Comparison of ENCODE assay signal across 15 cellular contexts in the genomic region with DNA sequence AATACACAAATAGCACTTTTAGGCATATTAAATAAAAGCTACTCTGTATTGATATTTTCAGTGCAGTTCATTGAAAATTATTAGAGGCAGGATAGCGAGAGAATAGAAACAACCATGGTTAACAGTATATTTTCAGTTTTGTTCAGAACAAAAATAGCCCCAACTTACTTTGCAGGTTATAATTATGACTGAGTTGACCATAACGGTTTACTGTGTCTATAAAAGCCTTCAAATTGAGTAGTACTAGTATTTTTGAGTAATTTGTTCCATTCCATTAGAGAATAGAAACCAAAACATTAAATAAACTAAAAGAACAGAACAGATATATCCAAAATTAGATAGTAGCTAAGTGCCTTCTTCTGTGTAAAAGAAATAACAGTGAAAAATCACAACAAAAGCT.
DNase-seq lines count a peak whose midpoint lies in the region; ATAC-seq and TF ChIP-seq lines count a peak whose summit lies in the region.
"Had no signal": no experiment of that assay in that cellular context is flagged by ENCODE, and none has a peak within 500 bp of the region (broad histone marks: within the 10 kb centered on the region; RNA-seq: fewer than 3 reads in every experiment).

No MANE protein-coding gene starts in this region.

- no peaks in the 10 kb centered on the region for H3K27me3 Mint-ChIP-seq in osteocyte (ENCODE audit: unreplicated experiment)
- H3K27me3 Mint-ChIP-seq: T-cell had no signal

- H3K4me3 Mint-ChIP-seq in osteocyte (ENCODE audit: unreplicated experiment) = no peak overlapping the region
- H3K4me3 Mint-ChIP-seq: T-cell had no signal

- H3K27ac ChIP-seq in sigmoid colon = no peak overlapping the region
- H3K27ac ChIP-seq: A549, left ventricle myocardium inferior had no signal

- no peak overlapping the region for H3K4me3 ChIP-seq in sigmoid colon
- H3K4me3 ChIP-seq: A549, left ventricle myocardium inferior had no signal

- no peak for TF ChIP-seq CTCF in GM10266 (IDR thresholded peaks at IDR 0.05; ENCODE audit: control insufficient read depth, insufficient read depth, low read depth, missing control alignments)
- TF ChIP-seq CTCF in osteocyte (IDR thresholded peaks at IDR 0.05) = no peak
- no peak for TF ChIP-seq CTCF in sigmoid colon (IDR thresholded peaks at IDR 0.05)

- TF ChIP-seq POLR2A in sigmoid colon (IDR thresholded peaks at IDR 0.05) = no peak

- no peaks in the 10 kb centered on the region for H3K36me3 Mint-ChIP-seq in osteocyte (ENCODE audit: unreplicated experiment)
- H3K36me3 Mint-ChIP-seq: T-cell had no signal

- no peaks in the 10 kb centered on the region for H3K4me1 ChIP-seq in sigmoid colon
- H3K4me1 ChIP-seq: A549, left ventricle myocardium inferior had no signal

- 53 to 72% methylated on average over 2 of the region's 2 CpGs for WGBS in sigmoid colon, 2 donors

- no peak for TF ChIP-seq EP300 in sigmoid colon (IDR thresholded peaks at IDR 0.05)

- H3K36me3 ChIP-seq in sigmoid colon = no peaks in the 10 kb centered on the region
- H3K36me3 ChIP-seq: left ventricle myocardium inferior had no signal

- no peak overlapping the region for H3K27ac Mint-ChIP-seq in osteocyte (ENCODE audit: unreplicated experiment)
- H3K27ac Mint-ChIP-seq: T-cell had no signal

- H3K27me3 ChIP-seq in sigmoid colon = no peaks in the 10 kb centered on the region

- no peaks in the 10 kb centered on the region for H3K9me3 ChIP-seq in sigmoid colon
- H3K9me3 ChIP-seq: A549, left ventricle myocardium inferior had no signal

- no peaks in the 10 kb centered on the region for H3K9me3 Mint-ChIP-seq in osteocyte (ENCODE audit: unreplicated experiment)

- intact Hi-C loops in sigmoid colon (cut with DNase I) = no loop called here

- H3K4me1 Mint-ChIP-seq in osteocyte (ENCODE audit: unreplicated experiment) = peaks cover 2% of the 10 kb centered on the region
- H3K4me1 Mint-ChIP-seq: T-cell had no signal

- DNase-seq in GM10266 (ENCODE audit: extremely low spot score) (peak; percentile 20), osteocyte (ENCODE audit: extremely low spot score, unreplicated experiment) (no peak), COR-L47 (lab: John Stamatoyannopoulos, UW) (no peak), sigmoid colon (no peak), dermis blood vessel endothelial cell (no peak)
- DNase-seq: activated CD4-positive, alpha-beta T cell treated with anti-CD3 and anti-CD28 coated beads, Interleukin-2, amount 50 U/mL, for 4 hours; activated naive CD4-positive, alpha-beta T cell; Calu3; left ventricle myocardium inferior; T-cell; trophoblast cell had no signal

- peak; percentile 87 for ATAC-seq in GM19455 (IDR thresholded peaks at IDR 0.05; ENCODE audit: unreplicated experiment)
- peak; percentile 74 for ATAC-seq in HG02623 (IDR thresholded peaks at IDR 0.05; ENCODE audit: unreplicated experiment)
- ATAC-seq in HG03196 (IDR thresholded peaks at IDR 0.05; ENCODE audit: unreplicated experiment) = peak; percentile 74
- ATAC-seq: A549, T-cell had no signal
